ENCODE assay signal across 9 cellular contexts in the genomic region with DNA sequence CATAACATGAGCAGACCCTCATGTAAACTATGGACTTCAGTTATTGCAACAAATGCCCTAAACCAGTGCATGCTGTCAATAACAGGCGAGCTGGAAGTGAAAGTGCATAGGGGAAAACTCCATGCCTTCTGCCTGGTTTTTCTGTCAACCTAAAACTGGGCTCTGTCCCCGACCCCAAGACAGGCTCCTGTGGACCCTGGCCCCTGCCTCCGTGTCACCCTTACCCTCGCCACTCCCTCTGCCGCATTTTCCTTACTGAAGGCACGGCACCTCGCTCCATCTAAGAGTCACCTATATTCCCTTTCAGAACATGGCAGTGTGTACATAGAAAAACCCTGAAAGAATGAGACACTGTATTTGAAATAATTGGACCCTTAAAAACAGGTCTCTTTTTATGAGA.
"Had no signal": no experiment of that assay in that cellular context is flagged by ENCODE, and none has a peak within 500 bp of the region (broad histone marks: within the 10 kb centered on the region; RNA-seq: fewer than 3 reads in every experiment).

No MANE protein-coding gene starts in this region.

- H3K4me1 ChIP-seq: HAP-1 had no signal

- H3K36me3 ChIP-seq: HAP-1 had no signal

- ATAC-seq: HCT116, K562 had no signal

- H3K9me3 ChIP-seq: HAP-1 had no signal

- DNase-seq: GM23248, GOT3, H7, HFFc6, IMR-90 had no signal

- H3K27ac Mint-ChIP-seq: HFFc6 had no signal

- H3K27ac ChIP-seq: GM23248, HL-60 had no signal

- H3K4me3 Mint-ChIP-seq: HFFc6 had no signal

- H3K4me3 ChIP-seq: GM23248, HAP-1, K562 had no signal

- H2AFZ ChIP-seq: GM23248 had no signal
